In the genomic region with DNA sequence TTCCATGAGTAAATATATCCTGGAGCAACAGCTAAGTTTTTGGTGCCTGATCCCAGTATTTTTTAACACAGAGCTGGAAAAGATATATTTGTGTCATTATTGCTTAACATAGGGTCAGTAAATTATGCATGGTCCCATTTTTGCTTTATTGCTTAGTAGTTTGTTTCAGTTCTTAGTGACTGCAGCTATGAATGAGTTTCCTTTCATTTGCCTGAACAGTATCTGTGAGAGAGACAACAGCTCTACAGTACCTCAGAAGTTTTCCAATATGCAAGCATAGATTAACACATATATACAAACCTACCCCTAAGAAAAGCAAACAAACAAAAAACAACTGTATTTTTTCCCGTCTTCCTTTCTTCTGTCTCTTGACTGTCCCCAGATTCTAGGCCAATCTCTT, we compare ENCODE assay signal across 10 cellular contexts.
"Had no signal": no experiment of that assay in that cellular context is flagged by ENCODE, and none has a peak within 500 bp of the region (broad histone marks: within the 10 kb centered on the region; RNA-seq: fewer than 3 reads in every experiment).

No MANE protein-coding gene starts in this region.

- H3K4me3 ChIP-seq: GM23248 had no signal

- H3K9ac ChIP-seq: GM23248, KMS-11 had no signal

- H3K4me2 ChIP-seq: KMS-11 had no signal

- H3K27ac Mint-ChIP-seq: H9, IgD-negative memory B cell had no signal

- DNase-seq: GM23248, H9, HCEC 1CT, KBM-7 had no signal

- ATAC-seq: HepG2 had no signal

- H3K9me3 Mint-ChIP-seq: H9 had no signal

- H3K27ac ChIP-seq: GM23248, HL-60, KMS-11 had no signal

- H3K4me1 Mint-ChIP-seq: IgD-negative memory B cell had no signal

- H3K27me3 Mint-ChIP-seq: IgD-negative memory B cell had no signal

- H2AFZ ChIP-seq: GM23248 had no signal

- H3K4me3 Mint-ChIP-seq: H9, IgD-negative memory B cell had no signal

- FAIRE-seq: H1, H54, HepG2 had no signal

- H3K36me3 Mint-ChIP-seq: IgD-negative memory B cell had no signal
